Comparison of ENCODE assay signal across 26 cellular contexts in the genomic region with DNA sequence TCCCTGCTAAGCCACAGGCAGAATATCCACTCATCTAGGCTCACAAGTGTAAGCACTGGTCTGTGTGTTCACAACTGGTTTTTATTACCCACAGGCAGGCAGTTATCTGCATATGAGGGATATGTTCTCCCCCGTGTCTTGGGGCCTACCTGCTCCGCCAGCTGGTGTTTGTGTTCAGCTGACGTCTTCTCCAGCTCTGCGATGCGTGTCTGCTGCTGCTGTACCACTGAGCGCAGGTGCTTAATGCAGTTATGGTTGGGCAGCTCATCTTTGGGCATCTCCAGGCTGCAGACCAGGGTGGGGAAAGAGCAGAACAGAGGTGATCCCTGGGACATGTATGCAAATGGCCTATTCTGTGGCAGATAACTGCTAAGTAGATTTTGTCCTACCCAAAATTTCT. TPM values are rescaled to one million over a fixed set of nuclear protein-coding genes. Genes with fewer than 3 reads are reported as not detected.
DNase-seq lines count a peak whose midpoint lies in the region; ATAC-seq and TF ChIP-seq lines count a peak whose summit lies in the region.
"Had no signal": no experiment of that assay in that cellular context is flagged by ENCODE, and none has a peak within 500 bp of the region (broad histone marks: within the 10 kb centered on the region; RNA-seq: fewer than 3 reads in every experiment).

No MANE protein-coding gene starts in this region.

- BruUV-seq in OCI-LY7 (replicated peaks; lab: Mats Ljungman, UMichigan): no TSS peak

- H3K4me2 ChIP-seq in BLaER1: no peak overlapping the region
- H3K4me2 ChIP-seq in OCI-LY7 (ENCODE audit: low read length): peak overlapping the region; percentile 86
- H3K4me2 ChIP-seq: GM23338 had no signal

- peak; percentile 33 for ATAC-seq in esophagus mucosa
- no peak for ATAC-seq in GM19467 (IDR thresholded peaks at IDR 0.05; ENCODE audit: unreplicated experiment)
- ATAC-seq: gastrocnemius medialis, GM23338, right cardiac atrium had no signal

- H3K9ac ChIP-seq in BLaER1: peak overlapping the region; percentile 17; the same call in 1 of the 2 replicates

- H4K20me1 ChIP-seq in BLaER1 (peaks cover 7% of the 10 kb centered on the region), OCI-LY7 (ENCODE audit: insufficient read depth, low read length) (no peaks in the 10 kb centered on the region)

- CTCF ChIA-PET in OCI-LY7 (lab: Charles Lee; ENCODE audit: unreplicated experiment): interaction anchor here (0.6 to 4.4 kb wide), 6 partner anchors 11 to 261 kb away, joined by 3 to 35 read pairs (median 4); a partner anchor contains a TSS

- no peak overlapping the region for H2AFZ ChIP-seq in OCI-LY7 (ENCODE audit: low read length)
- H2AFZ ChIP-seq: GM23338 had no signal

- H3K36me3 ChIP-seq in BLaER1 (peaks cover 90% of the 10 kb centered on the region), OCI-LY7 (ENCODE audit: insufficient read depth, low read length) (peaks cover 81% of the 10 kb centered on the region)

- H3K9me3 ChIP-seq in BLaER1 (no peaks in the 10 kb centered on the region), OCI-LY7 (ENCODE audit: low read length) (no peaks in the 10 kb centered on the region)
- H3K9me3 ChIP-seq: colonic mucosa, gastrocnemius medialis, left ventricle myocardium inferior, SJCRH30, spleen had no signal

- DNase-seq in OCI-LY7 (ENCODE audit: low spot score): peak; percentile 97
- no peak for DNase-seq in stimulated activated CD4-positive, alpha-beta T cell treated with anti-CD3 and anti-CD28 coated beads, Interleukin-12 subunit alpha, Interleukin-12 subunit beta, amount 100 ng/mL, for 4 hours
- DNase-seq in AG08395 (ENCODE audit: low spot score): no peak
- DNase-seq: activated CD4-positive, alpha-beta T cell treated with anti-CD3 and anti-CD28 coated beads for 4 hours; activated naive CD4-positive, alpha-beta T cell; activated T-cell treated with anti-CD3 and anti-CD28 coated beads, Interleukin-2, amount 50 U/mL, for 48 hours; AML-193; amniotic stem cell; colonic mucosa; gastrocnemius medialis; hypothalamus; KBM-7; left ventricle myocardium inferior; NCI-H146; NCI-H510A treated with DMSO at 0.1 percent for 48 hours; right cardiac atrium; SJCRH30; spleen; stimulated activated CD4-positive, alpha-beta T cell treated with anti-CD3 and anti-CD28 coated beads, Interleukin-4, amount 100 ng/mL, for 1 hour; stimulated activated naive CD4-positive, alpha-beta T cell had no signal

- H3K27ac ChIP-seq in BLaER1 (no peak overlapping the region), OCI-LY7 (ENCODE audit: low read depth, low read length, poor library complexity, severe bottlenecking) (peak overlapping the region; percentile 94)
- H3K27ac ChIP-seq: colonic mucosa, gastrocnemius medialis, left ventricle myocardium inferior, SJCRH30 had no signal

- H3K27me3 ChIP-seq in BLaER1: no peaks in the 10 kb centered on the region
- H3K27me3 ChIP-seq: colonic mucosa, gastrocnemius medialis, SJCRH30, spleen had no signal

- H3K9me2 ChIP-seq in OCI-LY7 (ENCODE audit: insufficient read depth, low read length): no peaks in the 10 kb centered on the region

- H3K4me1 ChIP-seq in BLaER1: no peaks in the 10 kb centered on the region
- H3K4me1 ChIP-seq in OCI-LY7 (ENCODE audit: insufficient read depth, low read length, poor library complexity, severe bottlenecking): peaks cover 42% of the 10 kb centered on the region
- H3K4me1 ChIP-seq: colonic mucosa, SJCRH30 had no signal

- H3K79me2 ChIP-seq in OCI-LY7 (ENCODE audit: insufficient read depth, low read depth, low read length): no peaks in the 10 kb centered on the region

- POLR2A ChIA-PET in OCI-LY7 (lab: Charles Lee): interaction anchor here (0.5 to 6.1 kb wide), 10 partner anchors 8 to 241 kb away, joined by 3 to 85 read pairs (median 4); a partner anchor contains a TSS

- no peak for TF ChIP-seq CTCF in OCI-LY7 (conservative IDR thresholded peaks at IDR 0.05; ENCODE audit: low read length)

- intact Hi-C loops in OCI-LY7 (cut with micrococcal nuclease; ENCODE audit: unreplicated experiment): loop anchor here (1.0 kb wide), 1 partner anchor 16 kb away; a partner anchor contains a TSS

- H3K4me3 ChIP-seq in BLaER1: no peak overlapping the region
- peak overlapping the region; percentile 41 for H3K4me3 ChIP-seq in OCI-LY7 (ENCODE audit: low read depth, low read length, poor library complexity, severe bottlenecking)
- H3K4me3 ChIP-seq: colonic mucosa, gastrocnemius medialis, GM23338, left ventricle myocardium inferior, SJCRH30, spleen had no signal

RNA-seq across cellular contexts. Expression of a gene that starts 13.7 kb away (rescaled TPM):
- total RNA-seq in OCI-LY7 (2014; rRNA removed; shearing (Covaris generic)): 63.8 and 76.1 TPM in 2 replicates
- total RNA-seq in OCI-LY7 (2022) (43.7 and 45.6 TPM in 2 replicates), esophagus mucosa (26.9 TPM)

RNA-seq across cellular contexts. Expression of a gene that starts 16.1 kb away (rescaled TPM):
- 37.5 and 46.0 TPM in 2 replicates for total RNA-seq in OCI-LY7 (2014; rRNA removed; shearing (Covaris generic))
- total RNA-seq in OCI-LY7 (2022): 54.1 and 61.1 TPM in 2 replicates
- total RNA-seq in esophagus mucosa: 26.5 TPM

RNA-seq across cellular contexts. Expression of a gene that starts 18.7 kb away (rescaled TPM):
- 59.7 and 68.3 TPM in 2 replicates for total RNA-seq in OCI-LY7 (2014; rRNA removed; shearing (Covaris generic))
- 137 and 162 TPM in 2 replicates for total RNA-seq in OCI-LY7 (2022)
- 44.4 TPM for total RNA-seq in esophagus mucosa

RNA-seq across cellular contexts. Expression of a gene that starts 21.8 kb away (rescaled TPM):
- total RNA-seq in OCI-LY7 (2014; rRNA removed; shearing (Covaris generic)): 0.76 and 2.5 TPM in 2 replicates
- 1.2 and 1.4 TPM in 2 replicates for total RNA-seq in OCI-LY7 (2022)
- total RNA-seq in esophagus mucosa: not detected
- total RNA-seq: A172, left ventricle myocardium inferior, osteocyte, SJCRH30 had no signal

RNA-seq across cellular contexts. Expression of a gene that starts 49.9 kb away (rescaled TPM):
- total RNA-seq in OCI-LY7 (2014; rRNA removed; shearing (Covaris generic)): 574 and 654 TPM in 2 replicates
- total RNA-seq in OCI-LY7 (2022) (415 and 468 TPM in 2 replicates), esophagus mucosa (1,179 TPM)
